Comparison of ENCODE assay signal across 24 cellular contexts in genomic region chr5:179327026-179327735, GRCh38. TPM values are rescaled to one million over a fixed set of nuclear protein-coding genes. Genes with fewer than 3 reads are reported as not detected.
DNase-seq lines count a peak whose midpoint lies in the region; TF ChIP-seq lines count a peak whose summit lies in the region.
"Had no signal": no experiment of that assay in that cellular context is flagged by ENCODE, and none has a peak within 500 bp of the region (broad histone marks: within the 10 kb centered on the region; RNA-seq: fewer than 3 reads in every experiment).

No MANE protein-coding gene starts in this region.

- no TSS peak for BruUV-seq in MCF 10A (replicated peaks; lab: Mats Ljungman, UMichigan)

- peak overlapping the region in 1 of 3 donors; percentile 25 for H3K4me3 ChIP-seq in breast epithelium
- H3K4me3 ChIP-seq in osteoblast (ENCODE audit: insufficient read depth, low read length), result no peak overlapping the region
- H3K4me3 ChIP-seq: smooth muscle cell had no signal

- no peaks in the 10 kb centered on the region for H3K36me3 ChIP-seq in breast epithelium
- H3K36me3 ChIP-seq in osteoblast (ENCODE audit: insufficient read depth, low read length), result peaks cover 8% of the 10 kb centered on the region
- H3K36me3 ChIP-seq: BE2C had no signal

- H4K20me1 ChIP-seq in osteoblast (ENCODE audit: insufficient read depth, low read length), result peaks cover 50% of the 10 kb centered on the region

- POLR2A ChIA-PET in MCF 10A (lab: Yijun Ruan, JAX), result no interaction called here

- H3K27me3 ChIP-seq in breast epithelium, result no peaks in the 10 kb centered on the region
- H3K27me3 ChIP-seq in osteoblast (ENCODE audit: insufficient read depth, low read length), result no peaks in the 10 kb centered on the region
- H3K27me3 ChIP-seq: BE2C, testis had no signal

- H3K9me3 ChIP-seq in breast epithelium (no peaks in the 10 kb centered on the region), osteoblast (ENCODE audit: low read depth, low read length) (no peaks in the 10 kb centered on the region)
- H3K9me3 ChIP-seq: BE2C, testis had no signal

- TF ChIP-seq CTCF in breast epithelium (IDR thresholded peaks at IDR 0.05), result no peak
- no peak for TF ChIP-seq CTCF in MCF 10A (IDR thresholded peaks at IDR 0.05; ENCODE audit: unreplicated experiment)
- TF ChIP-seq CTCF in osteoblast (IDR thresholded peaks at IDR 0.05; ENCODE audit: extremely low read depth, low read depth, low read length), result no peak

- no peaks in the 10 kb centered on the region for H3K27me3 Mint-ChIP-seq in MCF 10A (ENCODE audit: insufficient read depth, unreplicated experiment)
- H3K27me3 Mint-ChIP-seq: activated CD4-positive, alpha-beta memory T cell treated with anti-CD3 and anti-CD28 coated beads, Interleukin-2, amount 10 ng/mL, durations not matched to agents 7 days and 5 days had no signal

- no peak overlapping the region for H3K4me3 Mint-ChIP-seq in MCF 10A (ENCODE audit: unreplicated experiment)
- H3K4me3 Mint-ChIP-seq: activated CD4-positive, alpha-beta memory T cell treated with anti-CD3 and anti-CD28 coated beads, Interleukin-2, amount 10 ng/mL, durations not matched to agents 7 days and 5 days; activated naive CD8-positive, alpha-beta T cell treated with anti-CD3 and anti-CD28 coated beads for 36 hours; activated T-cell treated with anti-CD3 and anti-CD28 coated beads, Interleukin-2, amount 50 U/mL, for 24 hours had no signal

- H3K4me1 ChIP-seq in breast epithelium (peaks cover 0 to 4% of the 10 kb centered on the region in 2 donors), osteoblast (ENCODE audit: insufficient read depth, low read length) (peaks cover 17% of the 10 kb centered on the region)
- H3K4me1 ChIP-seq: BE2C had no signal

- no peaks in the 10 kb centered on the region for H3K4me1 Mint-ChIP-seq in MCF 10A (ENCODE audit: insufficient read depth, unreplicated experiment)
- H3K4me1 Mint-ChIP-seq: activated CD4-positive, alpha-beta memory T cell treated with anti-CD3 and anti-CD28 coated beads, Interleukin-2, amount 10 ng/mL, durations not matched to agents 7 days and 5 days; activated naive CD8-positive, alpha-beta T cell treated with anti-CD3 and anti-CD28 coated beads for 36 hours had no signal

- no peak overlapping the region for H2AFZ ChIP-seq in osteoblast (ENCODE audit: low read length)

- no peak for DNase-seq in breast epithelium (ENCODE audit: low spot score in 2 of 2)
- DNase-seq in MCF 10A (ENCODE audit: unreplicated experiment), result no peak
- peak; percentile 54 for DNase-seq in cardiac septum (ENCODE audit: low spot score)
- DNase-seq in osteoblast (ENCODE audit: insufficient read length, low spot score, missing footprints), result peak; percentile 82
- no peak for DNase-seq in activated CD4-positive, alpha-beta T cell treated with anti-CD3 and anti-CD28 coated beads, Interleukin-2, amount 50 U/mL, for 4 hours
- DNase-seq in NCI-H748 (lab: John Stamatoyannopoulos, UW; ENCODE audit: unreplicated experiment), result no peak
- no peak for DNase-seq in NCI-H2107 treated with DMSO at 0.1 percent for 48 hours (lab: John Stamatoyannopoulos, UW; ENCODE audit: unreplicated experiment)
- DNase-seq in NCI-H2081 treated with DMSO at 0.1 percent for 48 hours (lab: John Stamatoyannopoulos, UW), result no peak
- DNase-seq: activated CD4-positive, alpha-beta memory T cell treated with anti-CD3 and anti-CD28 coated beads, Interleukin-2, amount 10 ng/mL, durations not matched to agents 7 days and 5 days; activated naive CD8-positive, alpha-beta T cell treated with anti-CD3 and anti-CD28 coated beads for 36 hours; activated T-cell treated with anti-CD3 and anti-CD28 coated beads, Interleukin-2, amount 50 U/mL, for 24 hours; BE2C; hypothalamus; KBM-7; left colon; NCI-H1105 treated with DMSO at 0.1 percent for 48 hours; NCI-H2171 treated with DMSO at 0.1 percent for 48 hours; NK-92 treated with Interleukin-12 subunit alpha and Interleukin-12 subunit beta, amount 100 ng/mL, for 24 hours; occipital lobe had no signal

- H3K36me3 Mint-ChIP-seq in MCF 10A (ENCODE audit: insufficient read depth, unreplicated experiment), result no peaks in the 10 kb centered on the region
- H3K36me3 Mint-ChIP-seq: activated naive CD8-positive, alpha-beta T cell treated with anti-CD3 and anti-CD28 coated beads for 36 hours had no signal

- CTCF ChIA-PET in MCF 10A (lab: Yijun Ruan, JAX), result interaction anchor here (0.7 kb wide), 1 partner anchor 33 kb away, joined by 4 read pairs; no protein-coding TSS in a partner anchor

- H3K79me2 ChIP-seq in osteoblast (ENCODE audit: insufficient read depth, low read length), result peaks cover 92% of the 10 kb centered on the region

- intact Hi-C loops in breast epithelium (cut with DNase I; ENCODE audit: low total_unique reads) (loop anchor here (5.0 kb wide), 2 partner anchors 115 to 475 kb away; no protein-coding TSS in a partner anchor), MCF 10A (cut with micrococcal nuclease) (no loop called here), cardiac septum (cut with DNase I) (no loop called here)

- no peak for TF ChIP-seq POLR2A in breast epithelium (IDR thresholded peaks at IDR 0.05)

- H3K27ac ChIP-seq in breast epithelium (peak overlapping the region; percentile 87 to 92), osteoblast (ENCODE audit: low read depth, low read length) (peak overlapping the region; percentile 46)
- H3K27ac ChIP-seq: 22Rv1, RWPE1, VCaP had no signal

- H3K9me3 Mint-ChIP-seq in MCF 10A (ENCODE audit: unreplicated experiment), result no peaks in the 10 kb centered on the region
- H3K9me3 Mint-ChIP-seq: activated CD4-positive, alpha-beta memory T cell treated with anti-CD3 and anti-CD28 coated beads, Interleukin-2, amount 10 ng/mL, durations not matched to agents 7 days and 5 days; activated naive CD8-positive, alpha-beta T cell treated with anti-CD3 and anti-CD28 coated beads for 36 hours; activated T-cell treated with anti-CD3 and anti-CD28 coated beads, Interleukin-2, amount 50 U/mL, for 24 hours had no signal

- no peak overlapping the region for H3K27ac Mint-ChIP-seq in MCF 10A (ENCODE audit: low read depth, unreplicated experiment)
- H3K27ac Mint-ChIP-seq: activated CD4-positive, alpha-beta memory T cell treated with anti-CD3 and anti-CD28 coated beads, Interleukin-2, amount 10 ng/mL, durations not matched to agents 7 days and 5 days; activated naive CD8-positive, alpha-beta T cell treated with anti-CD3 and anti-CD28 coated beads for 36 hours; activated T-cell treated with anti-CD3 and anti-CD28 coated beads, Interleukin-2, amount 50 U/mL, for 24 hours had no signal

- H3K4me2 ChIP-seq in osteoblast (ENCODE audit: insufficient read depth, low read length), result no peak overlapping the region
- H3K4me2 ChIP-seq: smooth muscle cell had no signal

RNA-seq across cellular contexts. Expression of gene ADAMTS2, which starts 18.1 kb away (rescaled TPM):
- total RNA-seq in breast epithelium (10 to 100 TPM; 11.3 to 51.8 (median 19.7) TPM), MCF 10A (2022) (0.17 TPM in 1 of 2 replicates, not detected in the other), cardiac septum (5.9 TPM), osteoblast (144 and 203 TPM in 2 replicates)
- total RNA-seq: activated CD4-positive, alpha-beta memory T cell treated with anti-CD3 and anti-CD28 coated beads, Interleukin-2, amount 10 ng/mL, durations not matched to agents 7 days and 5 days; activated naive CD8-positive, alpha-beta T cell treated with anti-CD3 and anti-CD28 coated beads for 36 hours had no signal

Comparison
In these comparisons a context has a peak if more than half of its experiments do, and no peak if none do; other contexts are left out.
1. DNase-seq: peak in cardiac septum (single experiment) and osteoblast (single experiment); none in breast epithelium (0 of 2), MCF 10A (single experiment), activated CD4-positive, alpha-beta T cell treated with anti-CD3 and anti-CD28 coated beads, Interleukin-2, amount 50 U/mL, for 4 hours (0 of 2), NCI-H748 (single experiment), NCI-H2107 treated with DMSO at 0.1 percent for 48 hours (single experiment) and NCI-H2081 treated with DMSO at 0.1 percent for 48 hours (single experiment).